In the genomic region with DNA sequence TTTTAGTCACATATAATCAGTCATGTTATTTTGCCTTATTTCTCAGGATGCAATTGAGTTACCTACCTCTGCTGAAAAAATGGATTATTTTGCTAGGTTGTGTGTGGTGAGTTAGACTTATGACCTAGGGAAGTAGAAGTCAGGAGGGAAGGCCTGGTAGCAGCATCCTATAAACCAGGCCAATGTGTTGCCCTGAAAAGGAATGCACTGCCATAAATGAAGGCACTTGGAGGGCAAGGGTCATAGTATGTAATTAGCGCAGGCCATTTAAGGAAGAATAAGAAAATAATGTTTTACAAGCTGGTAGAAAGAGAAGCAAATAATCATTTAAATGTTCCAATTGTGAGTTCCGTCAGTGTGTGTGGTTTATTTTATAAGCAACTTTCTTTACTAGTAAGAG, we compare ENCODE assay signal across 10 cellular contexts.
"Had no signal": no experiment of that assay in that cellular context is flagged by ENCODE, and none has a peak within 500 bp of the region (broad histone marks: within the 10 kb centered on the region; RNA-seq: fewer than 3 reads in every experiment).

No MANE protein-coding gene starts in this region.

- H2AFZ ChIP-seq: GM23338 had no signal

- DNase-seq: H9, HCEC 1CT, IMR-90, KG1 had no signal

- ATAC-seq: GM23338, HepG2, K562 had no signal

- H3K4me2 ChIP-seq: GM23338 had no signal

- FAIRE-seq: H1, H54, HepG2, K562 had no signal

- H3K27ac ChIP-seq: HL-60 had no signal

- H3K4me3 ChIP-seq: GM23338, K562 had no signal
